In the genomic region with DNA sequence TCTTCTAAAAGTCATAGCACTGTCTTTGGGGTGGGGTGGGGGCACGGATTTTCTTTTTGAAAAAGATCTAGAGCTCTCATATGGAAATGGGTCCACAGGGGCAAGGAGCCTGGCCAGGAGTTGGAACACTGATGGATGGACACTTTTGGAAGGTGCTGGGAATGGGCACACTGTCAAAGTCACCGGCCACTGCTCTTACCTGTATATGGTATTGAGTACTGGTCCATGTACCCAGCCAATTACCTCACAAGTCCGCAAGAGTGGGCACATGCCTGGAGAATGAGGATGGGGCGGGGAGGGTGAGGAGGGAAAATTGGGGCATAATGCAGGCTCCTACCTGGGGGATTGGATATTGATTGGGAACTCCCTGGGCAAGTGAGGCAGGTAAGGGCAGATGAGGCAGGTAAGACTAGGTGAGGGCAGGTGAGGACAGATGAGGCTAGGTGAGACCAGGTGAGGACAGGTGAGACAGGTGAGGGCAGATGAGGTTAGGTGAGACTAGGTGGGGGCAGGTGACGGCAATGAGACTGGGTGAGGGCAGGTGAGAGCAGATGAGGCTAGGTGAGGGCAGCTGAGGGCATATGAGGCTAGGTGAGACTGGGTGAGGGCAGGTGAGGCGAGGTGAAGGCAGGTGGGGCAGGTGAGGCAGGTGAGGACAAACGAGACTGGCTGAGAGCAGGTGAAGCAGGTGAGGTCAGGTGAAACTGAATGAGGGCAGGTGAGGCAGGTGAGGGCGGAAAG, we compare ENCODE assay signal across 1 cellular context.
TF ChIP-seq lines count a peak whose summit lies in the region.

No MANE protein-coding gene starts in this region.

TF ChIP-seq in GM12878, 131 proteins besides CTCF, POLR2A, EP300 and RAD21:
- no peak for TF ChIP-seq RELB (IDR thresholded peaks at IDR 0.05; ENCODE audit: low read depth)
- TF ChIP-seq FOXK2 (IDR thresholded peaks at IDR 0.05), result peak; percentile 23; the same call in 1 of the 2 replicates
- TF ChIP-seq, protein P1, sequence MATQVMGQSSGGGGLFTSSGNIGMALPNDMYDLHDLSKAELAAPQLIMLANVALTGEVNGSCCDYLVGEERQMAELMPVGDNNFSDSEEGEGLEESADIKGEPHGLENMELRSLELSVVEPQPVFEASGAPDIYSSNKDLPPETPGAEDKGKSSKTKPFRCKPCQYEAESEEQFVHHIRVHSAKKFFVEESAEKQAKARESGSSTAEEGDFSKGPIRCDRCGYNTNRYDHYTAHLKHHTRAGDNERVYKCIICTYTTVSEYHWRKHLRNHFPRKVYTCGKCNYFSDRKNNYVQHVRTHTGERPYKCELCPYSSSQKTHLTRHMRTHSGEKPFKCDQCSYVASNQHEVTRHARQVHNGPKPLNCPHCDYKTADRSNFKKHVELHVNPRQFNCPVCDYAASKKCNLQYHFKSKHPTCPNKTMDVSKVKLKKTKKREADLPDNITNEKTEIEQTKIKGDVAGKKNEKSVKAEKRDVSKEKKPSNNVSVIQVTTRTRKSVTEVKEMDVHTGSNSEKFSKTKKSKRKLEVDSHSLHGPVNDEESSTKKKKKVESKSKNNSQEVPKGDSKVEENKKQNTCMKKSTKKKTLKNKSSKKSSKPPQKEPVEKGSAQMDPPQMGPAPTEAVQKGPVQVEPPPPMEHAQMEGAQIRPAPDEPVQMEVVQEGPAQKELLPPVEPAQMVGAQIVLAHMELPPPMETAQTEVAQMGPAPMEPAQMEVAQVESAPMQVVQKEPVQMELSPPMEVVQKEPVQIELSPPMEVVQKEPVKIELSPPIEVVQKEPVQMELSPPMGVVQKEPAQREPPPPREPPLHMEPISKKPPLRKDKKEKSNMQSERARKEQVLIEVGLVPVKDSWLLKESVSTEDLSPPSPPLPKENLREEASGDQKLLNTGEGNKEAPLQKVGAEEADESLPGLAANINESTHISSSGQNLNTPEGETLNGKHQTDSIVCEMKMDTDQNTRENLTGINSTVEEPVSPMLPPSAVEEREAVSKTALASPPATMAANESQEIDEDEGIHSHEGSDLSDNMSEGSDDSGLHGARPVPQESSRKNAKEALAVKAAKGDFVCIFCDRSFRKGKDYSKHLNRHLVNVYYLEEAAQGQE (IDR thresholded peaks at IDR 0.05; ENCODE audit: low read depth, low read length), result no peak
